In the genomic region with DNA sequence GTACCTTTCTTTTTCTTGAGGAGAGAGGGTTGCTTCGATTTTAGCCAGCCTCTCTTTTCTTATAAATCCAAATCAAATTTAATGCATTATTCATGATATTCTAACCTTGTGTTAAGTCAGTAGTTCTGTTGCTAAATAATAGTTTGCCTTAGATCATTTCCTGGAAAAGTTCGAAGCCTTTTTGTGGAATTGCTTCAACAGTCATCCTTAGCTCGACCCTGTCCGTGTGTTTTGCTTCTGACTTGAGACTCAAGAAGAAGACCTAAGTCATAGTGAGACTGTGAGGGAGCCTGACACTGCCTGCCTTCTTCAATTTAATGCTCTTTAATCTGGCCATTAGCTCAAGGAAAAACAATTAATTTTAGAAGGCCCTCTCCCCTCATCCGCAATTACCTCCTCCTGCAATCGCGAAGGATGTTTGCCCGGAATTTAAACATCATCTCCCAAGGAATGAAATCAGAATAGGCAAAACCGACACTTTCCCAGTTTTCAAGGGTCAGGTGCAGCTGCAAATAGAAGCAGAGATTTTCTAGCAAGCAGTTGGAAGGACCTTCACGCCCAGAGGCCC, we compare ENCODE assay signal across 1 cellular context.
TF ChIP-seq lines count a peak whose summit lies in the region.

No MANE protein-coding gene starts in this region.

TF ChIP-seq in A549, 52 proteins besides CTCF, POLR2A, EP300 and RAD21 (continued from another document):
- no peak for TF ChIP-seq NFE2L2 (conservative IDR thresholded peaks at IDR 0.05; ENCODE audit: low read length)
